ENCODE assay signal across 24 cellular contexts in genomic region chr5:143707797-143708196, GRCh38.
DNase-seq lines count a peak whose midpoint lies in the region; TF ChIP-seq lines count a peak whose summit lies in the region.
"Had no signal": no experiment of that assay in that cellular context is flagged by ENCODE, and none has a peak within 500 bp of the region (broad histone marks: within the 10 kb centered on the region; RNA-seq: fewer than 3 reads in every experiment).

No MANE protein-coding gene starts in this region.

- no peak for TF ChIP-seq CTCF in fibroblast of mammary gland (conservative IDR thresholded peaks at IDR 0.05; ENCODE audit: control insufficient read depth, insufficient read depth, low read depth, low read length)

- peak; percentile 49 for DNase-seq in EH (ENCODE audit: low read depth)
- peak; percentile 69 for DNase-seq in adipocyte (ENCODE audit: low read depth)
- DNase-seq in fibroblast of mammary gland (ENCODE audit: low read depth), result peak; percentile 59
- DNase-seq in skeletal muscle cell (ENCODE audit: low read depth), result peak; percentile 73
- no peak for DNase-seq in NCI-H2196 treated with DMSO at 0.1 percent for 48 hours (lab: John Stamatoyannopoulos, UW; ENCODE audit: unreplicated experiment)
- DNase-seq in NK-92 (lab: John Stamatoyannopoulos, UW; ENCODE audit: unreplicated experiment), result no peak
- DNase-seq in CD1c-positive myeloid dendritic cell (ENCODE audit: extremely low spot score), result no peak
- DNase-seq: activated B cell treated with CpG ODN at 0.5 μM for 24 hours; activated naive CD4-positive, alpha-beta T cell treated with anti-CD3 and anti-CD28 coated beads, Interleukin-2, amount 10 ng/mL, durations not matched to agents 7 days and 5 days; amygdala; dorsolateral prefrontal cortex; HCEC 1CT; hippocampal formation; left ventricle myocardium inferior; naive thymus-derived CD4-positive, alpha-beta T cell; NCI-H1105 treated with DMSO at 0.1 percent for 48 hours; NCI-H2029 treated with DMSO at 0.1 percent for 48 hours; OCI-M1; SHP77 treated with DMSO at 0.1 percent for 48 hours; stimulated activated naive CD4-positive, alpha-beta T cell treated with Interleukin-2 at 50 U/mL for 16 hours; SW 1271 had no signal

- no peaks in the 10 kb centered on the region for H3K9me3 ChIP-seq in adipocyte (ENCODE audit: control insufficient read depth, low read length)
- H3K9me3 ChIP-seq: gastroesophageal sphincter, left ventricle myocardium inferior, thoracic aorta, vagina had no signal

- no peaks in the 10 kb centered on the region for H3K36me3 ChIP-seq in adipocyte (ENCODE audit: control insufficient read depth, insufficient read depth, low read length, severe bottlenecking)
- H3K36me3 ChIP-seq: gastroesophageal sphincter, left ventricle myocardium inferior, thoracic aorta, vagina had no signal

- no peak overlapping the region for H3K9ac ChIP-seq in adipocyte (ENCODE audit: low read length)

- H3K4me1 ChIP-seq in adipocyte (ENCODE audit: control insufficient read depth, insufficient read depth, low read length), result peaks cover 12% of the 10 kb centered on the region
- H3K4me1 ChIP-seq: vagina had no signal

- H3K4me3 ChIP-seq in adipocyte (ENCODE audit: low read length) (no peak overlapping the region), fibroblast of mammary gland (ENCODE audit: control insufficient read depth, low read depth, low read length) (no peak overlapping the region), skeletal muscle cell (ENCODE audit: low read depth, low read length) (no peak overlapping the region)
- H3K4me3 ChIP-seq: dorsolateral prefrontal cortex, gastroesophageal sphincter, left ventricle myocardium inferior, thoracic aorta, vagina had no signal

- no peaks in the 10 kb centered on the region for H3K27me3 ChIP-seq in adipocyte (replicated peaks; ENCODE audit: control insufficient read depth, insufficient read depth, low read length)
- H3K27me3 ChIP-seq: dorsolateral prefrontal cortex, gastroesophageal sphincter, vagina had no signal

Comparison
In these comparisons a context has a peak if more than half of its experiments do, and no peak if none do; other contexts are left out.
1. DNase-seq: peak in EH (single experiment), adipocyte (single experiment), fibroblast of mammary gland (single experiment) and skeletal muscle cell (single experiment); none in NCI-H2196 treated with DMSO at 0.1 percent for 48 hours (single experiment), NK-92 (single experiment) and CD1c-positive myeloid dendritic cell (single experiment).